19 cellular contexts compared by ENCODE assay signal in the genomic region with DNA sequence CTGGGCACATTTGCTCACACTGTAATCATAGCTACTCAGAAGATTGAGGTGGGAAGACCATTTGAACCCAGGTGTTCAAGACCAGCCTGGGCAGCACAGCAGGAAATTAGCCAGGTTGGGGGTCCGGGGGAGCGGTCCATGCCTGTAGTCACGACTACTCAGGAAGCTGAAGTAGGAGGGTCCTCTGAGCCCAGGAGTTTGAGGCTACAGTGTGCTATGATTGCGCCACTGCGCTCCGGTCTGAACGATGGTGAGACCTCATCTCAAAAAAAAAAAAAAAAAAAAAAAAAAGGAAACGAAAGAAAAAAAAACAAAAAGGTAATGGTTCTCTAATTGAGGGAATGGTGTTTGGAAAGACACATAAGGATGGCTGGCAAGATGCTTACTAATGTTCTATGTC.
A peak's percentile ranks its signal among the peaks of the same experiment; 100 is the strongest.
DNase-seq lines count a peak whose midpoint lies in the region; ATAC-seq, FAIRE-seq and TF ChIP-seq lines count a peak whose summit lies in the region.
"Had no signal": no experiment of that assay in that cellular context is flagged by ENCODE, and none has a peak within 500 bp of the region (broad histone marks: within the 10 kb centered on the region; RNA-seq: fewer than 3 reads in every experiment).

No MANE protein-coding gene starts in this region.

- DNase-seq in left ventricle myocardium superior (peak; percentile 37), heart right ventricle (no peak), NOMO-1 (lab: John Stamatoyannopoulos, UW; ENCODE audit: unreplicated experiment in 2 of 2) (peak; percentile 15 to 65), K562 (ENCODE audit: extremely low read depth in 1 of 4, low spot score in 3 of 4) (no peak), putamen (ENCODE audit: low spot score) (no peak), HCEC 1CT (no peak)
- DNase-seq: CD4-positive, alpha-beta memory T cell; DMS153; GDM1; NCI-H1105 treated with DMSO at 0.1 percent for 48 hours; NCI-H1694 treated with DMSO at 0.1 percent for 48 hours; NCI-H510A; NCI-H748 treated with DMSO at 0.1 percent for 48 hours; NK-92 treated with Interleukin-12 subunit alpha and Interleukin-12 subunit beta, amount 100 ng/mL, for 24 hours; PC-9; SW 1271 had no signal

- no peak for TF ChIP-seq EP300 in K562 (IDR thresholded peaks at IDR 0.05; ENCODE audit: low read length)

- ATAC-seq in left ventricle myocardium superior, result no peak
- ATAC-seq in heart right ventricle, result no peak
- no peak for ATAC-seq in K562
- ATAC-seq in GM21717 (IDR thresholded peaks at IDR 0.05; ENCODE audit: unreplicated experiment), result no peak

- H3K9me1 ChIP-seq in K562 (ENCODE audit: control insufficient read depth, insufficient read depth, low read length), result no peaks in the 10 kb centered on the region

- POLR2A ChIA-PET in K562 (lab: Yijun Ruan, JAX), result no interaction called here

- H3K79me2 ChIP-seq in K562 (ENCODE audit: control insufficient read depth, insufficient read depth, low read length), result peaks cover 50% of the 10 kb centered on the region

- no TSS peak for BruUV-seq in K562 (replicated peaks; lab: Mats Ljungman, UMichigan)

- no peak for FAIRE-seq in K562 (lab: Jason Lieb, UNC)

- intact Hi-C loops in left ventricle myocardium superior (cut with micrococcal nuclease), result no loop called here
- intact Hi-C loops in heart right ventricle (cut with DNase I), result no loop called here
- intact Hi-C loops in K562 (cut with micrococcal nuclease), result loop anchor here (10.0 kb wide), 1 partner anchor 92 kb away; no protein-coding TSS in a partner anchor

- no peak overlapping the region for H2AFZ ChIP-seq in K562 (ENCODE audit: low read depth, low read length)
- H2AFZ ChIP-seq: PC-9 had no signal

- TF ChIP-seq POLR2A in K562 (conservative IDR thresholded peaks at IDR 0.05), result no peak

- H4K20me1 ChIP-seq in K562 (replicated peaks; ENCODE audit: control insufficient read depth, insufficient read depth, low read length), result no peaks in the 10 kb centered on the region

- no peaks in the 10 kb centered on the region for H3K36me3 ChIP-seq in heart right ventricle
- H3K36me3 ChIP-seq in K562 (ENCODE audit: control insufficient read depth, insufficient read depth, low read length), result no peaks in the 10 kb centered on the region; the same call in 2 of the 3 replicates
- H3K36me3 ChIP-seq: HAP-1 had no signal

- H3K27ac ChIP-seq in heart right ventricle (no peak overlapping the region), K562 (ENCODE audit: extremely low read depth, low read depth, low read length) (no peak overlapping the region)
- H3K27ac ChIP-seq: PC-9, RWPE1 had no signal

- CTCF ChIA-PET in K562 (lab: Yijun Ruan, JAX; ENCODE audit: low intra/inter-chr PET ratio), result no interaction called here

- no peak for TF ChIP-seq RAD21 in K562 (CRISPR knock-in tag; conservative IDR thresholded peaks at IDR 0.05 in 1 of 2, IDR thresholded peaks at IDR 0.05 in 1 of 2)

- no peak overlapping the region for H3K9ac ChIP-seq in K562 (ENCODE audit: insufficient read depth in 1 of 2, low read depth in 2 of 2, low read length in 2 of 2)

- H3K4me1 ChIP-seq in heart right ventricle, result peaks cover 0 to 35% (median 10%) of the 10 kb centered on the region in 9 donors
- H3K4me1 ChIP-seq in K562 (replicated peaks in 1 of 2; ENCODE audit: control insufficient read depth in 2 of 2, insufficient read depth in 2 of 2, low read length in 2 of 2), result peaks cover 5 to 23% of the 10 kb centered on the region in 2 experiments

- WGBS in heart right ventricle, 2 donors, result 87 to 90% methylated on average over 8 of the region's 8 CpGs
- WGBS in K562 (ENCODE audit: insufficient coverage, low coverage, missing lambda C conversion rate), result 93% methylated on average over 5 of the region's 8 CpGs

- no peak overlapping the region for H3K4me2 ChIP-seq in K562 (ENCODE audit: insufficient read depth, low read length)
- H3K4me2 ChIP-seq: PC-9 had no signal

- H3K27me3 ChIP-seq in heart right ventricle (no peaks in the 10 kb centered on the region), K562 (ENCODE audit: control insufficient read depth in 2 of 2, insufficient read depth in 2 of 2, low read length in 2 of 2) (no peaks in the 10 kb centered on the region)

- in situ Hi-C loops in K562 (cut with MboI), result no loop called here

- H3K4me3 ChIP-seq in heart right ventricle (no peak overlapping the region), K562 (no peak overlapping the region)
- H3K4me3 ChIP-seq: HAP-1, PC-9 had no signal

- no peak for TF ChIP-seq CTCF in heart right ventricle (IDR thresholded peaks at IDR 0.05)
- no peak for TF ChIP-seq CTCF in K562 (IDR thresholded peaks at IDR 0.05 in 2 of 3, conservative IDR thresholded peaks at IDR 0.05 in 1 of 3; ENCODE audit: insufficient read depth in 2 of 3, low read depth in 1 of 3, low read length in 3 of 3)

- H3K9me3 ChIP-seq in heart right ventricle, result peaks cover 0 to 43% (median 19%) of the 10 kb centered on the region in 11 donors
- H3K9me3 ChIP-seq in K562 (replicated peaks; ENCODE audit: control insufficient read depth, insufficient read depth, low read depth, low read length), result peaks cover 2% of the 10 kb centered on the region; the same call in 1 of the 2 replicates

TF ChIP-seq in K562, 482 proteins besides CTCF, POLR2A, EP300 and RAD21:
- TF ChIP-seq RUNX1 (IDR thresholded peaks at IDR 0.05; ENCODE audit: low read depth) (no peak), CEBPB (tag; IDR thresholded peaks at IDR 0.05) (peak; percentile 51), ZNF384 (IDR thresholded peaks at IDR 0.05; ENCODE audit: low read depth, low read length) (peak; percentile 41; the same call in 1 of the 2 replicates)
- TF ChIP-seq, protein P1, sequence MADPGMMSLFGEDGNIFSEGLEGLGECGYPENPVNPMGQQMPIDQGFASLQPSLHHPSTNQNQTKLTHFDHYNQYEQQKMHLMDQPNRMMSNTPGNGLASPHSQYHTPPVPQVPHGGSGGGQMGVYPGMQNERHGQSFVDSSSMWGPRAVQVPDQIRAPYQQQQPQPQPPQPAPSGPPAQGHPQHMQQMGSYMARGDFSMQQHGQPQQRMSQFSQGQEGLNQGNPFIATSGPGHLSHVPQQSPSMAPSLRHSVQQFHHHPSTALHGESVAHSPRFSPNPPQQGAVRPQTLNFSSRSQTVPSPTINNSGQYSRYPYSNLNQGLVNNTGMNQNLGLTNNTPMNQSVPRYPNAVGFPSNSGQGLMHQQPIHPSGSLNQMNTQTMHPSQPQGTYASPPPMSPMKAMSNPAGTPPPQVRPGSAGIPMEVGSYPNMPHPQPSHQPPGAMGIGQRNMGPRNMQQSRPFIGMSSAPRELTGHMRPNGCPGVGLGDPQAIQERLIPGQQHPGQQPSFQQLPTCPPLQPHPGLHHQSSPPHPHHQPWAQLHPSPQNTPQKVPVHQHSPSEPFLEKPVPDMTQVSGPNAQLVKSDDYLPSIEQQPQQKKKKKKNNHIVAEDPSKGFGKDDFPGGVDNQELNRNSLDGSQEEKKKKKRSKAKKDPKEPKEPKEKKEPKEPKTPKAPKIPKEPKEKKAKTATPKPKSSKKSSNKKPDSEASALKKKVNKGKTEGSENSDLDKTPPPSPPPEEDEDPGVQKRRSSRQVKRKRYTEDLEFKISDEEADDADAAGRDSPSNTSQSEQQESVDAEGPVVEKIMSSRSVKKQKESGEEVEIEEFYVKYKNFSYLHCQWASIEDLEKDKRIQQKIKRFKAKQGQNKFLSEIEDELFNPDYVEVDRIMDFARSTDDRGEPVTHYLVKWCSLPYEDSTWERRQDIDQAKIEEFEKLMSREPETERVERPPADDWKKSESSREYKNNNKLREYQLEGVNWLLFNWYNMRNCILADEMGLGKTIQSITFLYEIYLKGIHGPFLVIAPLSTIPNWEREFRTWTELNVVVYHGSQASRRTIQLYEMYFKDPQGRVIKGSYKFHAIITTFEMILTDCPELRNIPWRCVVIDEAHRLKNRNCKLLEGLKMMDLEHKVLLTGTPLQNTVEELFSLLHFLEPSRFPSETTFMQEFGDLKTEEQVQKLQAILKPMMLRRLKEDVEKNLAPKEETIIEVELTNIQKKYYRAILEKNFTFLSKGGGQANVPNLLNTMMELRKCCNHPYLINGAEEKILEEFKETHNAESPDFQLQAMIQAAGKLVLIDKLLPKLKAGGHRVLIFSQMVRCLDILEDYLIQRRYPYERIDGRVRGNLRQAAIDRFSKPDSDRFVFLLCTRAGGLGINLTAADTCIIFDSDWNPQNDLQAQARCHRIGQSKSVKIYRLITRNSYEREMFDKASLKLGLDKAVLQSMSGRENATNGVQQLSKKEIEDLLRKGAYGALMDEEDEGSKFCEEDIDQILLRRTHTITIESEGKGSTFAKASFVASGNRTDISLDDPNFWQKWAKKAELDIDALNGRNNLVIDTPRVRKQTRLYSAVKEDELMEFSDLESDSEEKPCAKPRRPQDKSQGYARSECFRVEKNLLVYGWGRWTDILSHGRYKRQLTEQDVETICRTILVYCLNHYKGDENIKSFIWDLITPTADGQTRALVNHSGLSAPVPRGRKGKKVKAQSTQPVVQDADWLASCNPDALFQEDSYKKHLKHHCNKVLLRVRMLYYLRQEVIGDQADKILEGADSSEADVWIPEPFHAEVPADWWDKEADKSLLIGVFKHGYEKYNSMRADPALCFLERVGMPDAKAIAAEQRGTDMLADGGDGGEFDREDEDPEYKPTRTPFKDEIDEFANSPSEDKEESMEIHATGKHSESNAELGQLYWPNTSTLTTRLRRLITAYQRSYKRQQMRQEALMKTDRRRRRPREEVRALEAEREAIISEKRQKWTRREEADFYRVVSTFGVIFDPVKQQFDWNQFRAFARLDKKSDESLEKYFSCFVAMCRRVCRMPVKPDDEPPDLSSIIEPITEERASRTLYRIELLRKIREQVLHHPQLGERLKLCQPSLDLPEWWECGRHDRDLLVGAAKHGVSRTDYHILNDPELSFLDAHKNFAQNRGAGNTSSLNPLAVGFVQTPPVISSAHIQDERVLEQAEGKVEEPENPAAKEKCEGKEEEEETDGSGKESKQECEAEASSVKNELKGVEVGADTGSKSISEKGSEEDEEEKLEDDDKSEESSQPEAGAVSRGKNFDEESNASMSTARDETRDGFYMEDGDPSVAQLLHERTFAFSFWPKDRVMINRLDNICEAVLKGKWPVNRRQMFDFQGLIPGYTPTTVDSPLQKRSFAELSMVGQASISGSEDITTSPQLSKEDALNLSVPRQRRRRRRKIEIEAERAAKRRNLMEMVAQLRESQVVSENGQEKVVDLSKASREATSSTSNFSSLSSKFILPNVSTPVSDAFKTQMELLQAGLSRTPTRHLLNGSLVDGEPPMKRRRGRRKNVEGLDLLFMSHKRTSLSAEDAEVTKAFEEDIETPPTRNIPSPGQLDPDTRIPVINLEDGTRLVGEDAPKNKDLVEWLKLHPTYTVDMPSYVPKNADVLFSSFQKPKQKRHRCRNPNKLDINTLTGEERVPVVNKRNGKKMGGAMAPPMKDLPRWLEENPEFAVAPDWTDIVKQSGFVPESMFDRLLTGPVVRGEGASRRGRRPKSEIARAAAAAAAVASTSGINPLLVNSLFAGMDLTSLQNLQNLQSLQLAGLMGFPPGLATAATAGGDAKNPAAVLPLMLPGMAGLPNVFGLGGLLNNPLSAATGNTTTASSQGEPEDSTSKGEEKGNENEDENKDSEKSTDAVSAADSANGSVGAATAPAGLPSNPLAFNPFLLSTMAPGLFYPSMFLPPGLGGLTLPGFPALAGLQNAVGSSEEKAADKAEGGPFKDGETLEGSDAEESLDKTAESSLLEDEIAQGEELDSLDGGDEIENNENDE (IDR thresholded peaks at IDR 0.05; ENCODE audit: low read depth, low read length), result no peak

Comparison
In these comparisons a context has a peak if more than half of its experiments do, and no peak if none do; other contexts are left out.
1. DNase-seq: peak in left ventricle myocardium superior (single experiment) and NOMO-1 (2 of 2); none in heart right ventricle (0 of 2), K562 (0 of 4), putamen (single experiment) and HCEC 1CT (single experiment).